Comparison of ENCODE assay signal across 21 cellular contexts in genomic region chr1:160747717-160748116, GRCh38. TPM values are rescaled to one million over a fixed set of nuclear protein-coding genes. Genes with fewer than 3 reads are reported as not detected.
DNase-seq lines count a peak whose midpoint lies in the region; ATAC-seq and TF ChIP-seq lines count a peak whose summit lies in the region.
"Had no signal": no experiment of that assay in that cellular context is flagged by ENCODE, and none has a peak within 500 bp of the region (broad histone marks: within the 10 kb centered on the region; RNA-seq: fewer than 3 reads in every experiment).

No MANE protein-coding gene starts in this region.

- dilution Hi-C loops in mammary epithelial cell (cut with HindIII; ENCODE audit: low sequenced_read_pairs): loop anchor here (25.0 kb wide), 1 partner anchor 90 kb away; no protein-coding TSS in a partner anchor

- H3K36me3 ChIP-seq in mammary epithelial cell (ENCODE audit: insufficient read depth, low read length): no peaks in the 10 kb centered on the region

- no peak overlapping the region for H3K4me3 ChIP-seq in mammary epithelial cell (replicated peaks in 1 of 3; ENCODE audit: insufficient read depth in 1 of 3, low read depth in 2 of 3, low read length in 3 of 3)
- H3K4me3 ChIP-seq: PC-9 had no signal

- no peaks in the 10 kb centered on the region for H4K20me1 ChIP-seq in mammary epithelial cell (ENCODE audit: insufficient read depth, low read length)

- peak; percentile 57 for DNase-seq in mammary epithelial cell
- DNase-seq in MCF 10A (ENCODE audit: unreplicated experiment): no peak
- DNase-seq in activated naive CD4-positive, alpha-beta T cell treated with anti-CD3 and anti-CD28 coated beads, Interleukin-2, amount 50 U/mL, for 72 hours (ENCODE audit: low spot score in 2 of 2): no peak
- DNase-seq in effector memory CD8-positive, alpha-beta T cell: no peak
- DNase-seq in stimulated activated effector memory CD8-positive, alpha-beta T cell treated with anti-CD3 and anti-CD28 coated beads, Interleukin-12 subunit alpha, Interleukin-12 subunit beta, amount 100 ng/mL, for 72 hours (ENCODE audit: low spot score in 2 of 2): no peak
- DNase-seq in NCI-H146 (lab: John Stamatoyannopoulos, UW): no peak
- no peak for DNase-seq in omental fat pad (ENCODE audit: low spot score)
- DNase-seq: CD4-positive, alpha-beta T cell; DND-41; GDM1; GOT3; NCI-H1930; NCI-H2171; NCI-H774 had no signal

- H3K4me2 ChIP-seq in mammary epithelial cell (ENCODE audit: insufficient read depth, low read depth, low read length): no peak overlapping the region
- H3K4me2 ChIP-seq: KMS-11 had no signal

- H3K27ac ChIP-seq in mammary epithelial cell (ENCODE audit: insufficient read depth, low read depth, low read length): no peak overlapping the region
- H3K27ac ChIP-seq: KMS-11, PC-9 had no signal

- CTCF ChIA-PET in mammary epithelial cell (lab: Charles Lee; ENCODE audit: low non-redundant PET) (interaction anchor here (1.1 kb wide), 1 partner anchor 20 kb away, joined by 4 read pairs; no protein-coding TSS in a partner anchor), MCF 10A (lab: Yijun Ruan, JAX) (interaction anchor here (0.6 to 4.3 kb wide), 12 partner anchors 8 to 463 kb away, joined by 3 to 22 read pairs (median 3); partner anchors contain the start of genes KLHDC9, PEX19 and SLAMF7)

- in situ Hi-C loops in mammary epithelial cell (cut with MboI; ENCODE audit: low sequenced_read_pairs in 2 of 2): loop anchor here in 1 of 2 donors (25.0 kb wide), 1 partner anchor 215 kb away; the partner anchor contains the start of gene ITLN2

- ATAC-seq in activated naive CD4-positive, alpha-beta T cell treated with anti-CD3 and anti-CD28 coated beads, Interleukin-2, amount 50 U/mL, for 72 hours: no peak
- no peak for ATAC-seq in effector memory CD8-positive, alpha-beta T cell (replicated peaks)
- ATAC-seq in stimulated activated effector memory CD8-positive, alpha-beta T cell treated with anti-CD3 and anti-CD28 coated beads, Interleukin-12 subunit alpha, Interleukin-12 subunit beta, amount 100 ng/mL, for 72 hours: no peak
- ATAC-seq in HG03039 (IDR thresholded peaks at IDR 0.05; ENCODE audit: unreplicated experiment): no peak
- ATAC-seq in omental fat pad (ENCODE audit: low FRiP score): no peak
- ATAC-seq: HepG2 had no signal

- no peak overlapping the region for H2AFZ ChIP-seq in mammary epithelial cell (ENCODE audit: low read depth, low read length)
- H2AFZ ChIP-seq: PC-9 had no signal

- H3K4me3 Mint-ChIP-seq in MCF 10A (ENCODE audit: unreplicated experiment): no peak overlapping the region
- peak overlapping the region; percentile 38 to 88 for H3K4me3 Mint-ChIP-seq in effector memory CD8-positive, alpha-beta T cell
- H3K4me3 Mint-ChIP-seq in stimulated activated effector memory CD8-positive, alpha-beta T cell treated with anti-CD3 and anti-CD28 coated beads, Interleukin-12 subunit alpha, Interleukin-12 subunit beta, amount 100 ng/mL, for 72 hours: no peak overlapping the region
- H3K4me3 Mint-ChIP-seq: B cell; CD4-positive, alpha-beta T cell; HFFc6 had no signal

- intact Hi-C loops in mammary epithelial cell (cut with micrococcal nuclease): loop anchor here (1.0 kb wide), 1 partner anchor 88 kb away; no protein-coding TSS in a partner anchor
- intact Hi-C loops in MCF 10A (cut with micrococcal nuclease): loop anchor here (1.0 kb wide), 2 partner anchors 21 to 83 kb away; no protein-coding TSS in a partner anchor

- POLR2A ChIA-PET in MCF 10A (lab: Yijun Ruan, JAX): interaction anchor here (0.7 to 1.8 kb wide), 4 partner anchors 9 to 968 kb away, joined by 3 to 10 read pairs (median 4); no protein-coding TSS in a partner anchor

- H3K4me1 Mint-ChIP-seq in MCF 10A (ENCODE audit: insufficient read depth, unreplicated experiment): peaks cover 12% of the 10 kb centered on the region
- peaks cover 74 to 90% of the 10 kb centered on the region in 2 donors for H3K4me1 Mint-ChIP-seq in effector memory CD8-positive, alpha-beta T cell (ENCODE audit: low read depth in 2 of 2)
- H3K4me1 Mint-ChIP-seq in stimulated activated effector memory CD8-positive, alpha-beta T cell treated with anti-CD3 and anti-CD28 coated beads, Interleukin-12 subunit alpha, Interleukin-12 subunit beta, amount 100 ng/mL, for 72 hours: peaks cover 93% of the 10 kb centered on the region

- peaks cover 16% of the 10 kb centered on the region for H3K4me1 ChIP-seq in mammary epithelial cell (ENCODE audit: insufficient read depth, low read length)

- H3K9ac ChIP-seq in mammary epithelial cell (ENCODE audit: insufficient read depth, low read length): no peak overlapping the region
- H3K9ac ChIP-seq: KMS-11 had no signal

- no TSS peak for BruUV-seq in mammary epithelial cell (replicated peaks; lab: Mats Ljungman, UMichigan)
- no TSS peak for BruUV-seq in MCF 10A (replicated peaks; lab: Mats Ljungman, UMichigan)

- H3K27me3 ChIP-seq in mammary epithelial cell (ENCODE audit: insufficient read depth, low read length): no peaks in the 10 kb centered on the region

- no peaks in the 10 kb centered on the region for H3K79me2 ChIP-seq in mammary epithelial cell (ENCODE audit: insufficient read depth, low read length)

- H3K27ac Mint-ChIP-seq in MCF 10A (ENCODE audit: low read depth, unreplicated experiment): no peak overlapping the region
- H3K27ac Mint-ChIP-seq in activated naive CD4-positive, alpha-beta T cell treated with anti-CD3 and anti-CD28 coated beads, Interleukin-2, amount 50 U/mL, for 72 hours: peak overlapping the region; percentile 3 to 48
- peak overlapping the region; percentile 79 to 98 for H3K27ac Mint-ChIP-seq in effector memory CD8-positive, alpha-beta T cell
- peak overlapping the region; percentile 35 for H3K27ac Mint-ChIP-seq in stimulated activated effector memory CD8-positive, alpha-beta T cell treated with anti-CD3 and anti-CD28 coated beads, Interleukin-12 subunit alpha, Interleukin-12 subunit beta, amount 100 ng/mL, for 72 hours
- H3K27ac Mint-ChIP-seq: B cell; CD4-positive, alpha-beta T cell; HFFc6 had no signal

- no peaks in the 10 kb centered on the region for H3K27me3 Mint-ChIP-seq in MCF 10A (ENCODE audit: insufficient read depth, unreplicated experiment)
- H3K27me3 Mint-ChIP-seq in effector memory CD8-positive, alpha-beta T cell: no peaks in the 10 kb centered on the region
- H3K27me3 Mint-ChIP-seq: B cell; CD4-positive, alpha-beta T cell had no signal

- H3K36me3 Mint-ChIP-seq in MCF 10A (ENCODE audit: insufficient read depth, unreplicated experiment): peaks cover 11% of the 10 kb centered on the region
- peaks cover 48 to 66% of the 10 kb centered on the region in 2 donors for H3K36me3 Mint-ChIP-seq in activated naive CD4-positive, alpha-beta T cell treated with anti-CD3 and anti-CD28 coated beads, Interleukin-2, amount 50 U/mL, for 72 hours
- H3K36me3 Mint-ChIP-seq in effector memory CD8-positive, alpha-beta T cell (ENCODE audit: insufficient read depth): peaks cover 55% of the 10 kb centered on the region
- H3K36me3 Mint-ChIP-seq in stimulated activated effector memory CD8-positive, alpha-beta T cell treated with anti-CD3 and anti-CD28 coated beads, Interleukin-12 subunit alpha, Interleukin-12 subunit beta, amount 100 ng/mL, for 72 hours: peaks cover 68% of the 10 kb centered on the region

- no peaks in the 10 kb centered on the region for H3K9me3 ChIP-seq in mammary epithelial cell (replicated peaks; ENCODE audit: insufficient read depth, low read length)

- TF ChIP-seq CTCF in mammary epithelial cell (conservative IDR thresholded peaks at IDR 0.05 in 1 of 2, IDR thresholded peaks at IDR 0.05 in 1 of 2; ENCODE audit: extremely low read depth in 1 of 2, insufficient read depth in 1 of 2, low read depth in 1 of 2, low read length in 2 of 2) (no peak), MCF 10A (IDR thresholded peaks at IDR 0.05; ENCODE audit: unreplicated experiment) (no peak), omental fat pad (IDR thresholded peaks at IDR 0.05) (no peak)

- H3K9me3 Mint-ChIP-seq in MCF 10A (ENCODE audit: unreplicated experiment): no peaks in the 10 kb centered on the region
- peaks cover 0 to 10% of the 10 kb centered on the region in 2 donors for H3K9me3 Mint-ChIP-seq in activated naive CD4-positive, alpha-beta T cell treated with anti-CD3 and anti-CD28 coated beads, Interleukin-2, amount 50 U/mL, for 72 hours
- no peaks in the 10 kb centered on the region for H3K9me3 Mint-ChIP-seq in effector memory CD8-positive, alpha-beta T cell
- no peaks in the 10 kb centered on the region for H3K9me3 Mint-ChIP-seq in stimulated activated effector memory CD8-positive, alpha-beta T cell treated with anti-CD3 and anti-CD28 coated beads, Interleukin-12 subunit alpha, Interleukin-12 subunit beta, amount 100 ng/mL, for 72 hours
- H3K9me3 Mint-ChIP-seq: CD4-positive, alpha-beta T cell; HFFc6 had no signal

RNA-seq across cellular contexts. Expression of gene SLAMF7, which starts 8.7 kb away (rescaled TPM):
- total RNA-seq in mammary epithelial cell: 1 to 10 TPM in 1 of 2 donors, under 1 TPM in 1; 0.17 to 7.2 TPM
- polyA plus RNA-seq in mammary epithelial cell: 3.0 TPM
- polyA minus RNA-seq in mammary epithelial cell: not detected
- total RNA-seq in MCF 10A (2022): 8.6 and 26.3 TPM in 2 replicates
- total RNA-seq in activated naive CD4-positive, alpha-beta T cell treated with anti-CD3 and anti-CD28 coated beads, Interleukin-2, amount 50 U/mL, for 72 hours: 100 to 1,000 TPM in 1 of 2 donors, 10 to 100 TPM in 1; 70.9 to 112 TPM
- 1 to 10 TPM; 1.1 to 3.2 (median 1.7) TPM for total RNA-seq in omental fat pad
- total RNA-seq: HepG2, HFFc6, NCI-H460 had no signal
- polyA plus RNA-seq: HepG2 had no signal

RNA-seq across cellular contexts. Expression of gene CD48, which starts 36.1 kb away (rescaled TPM):
- total RNA-seq in mammary epithelial cell (not detected), MCF 10A (2022) (not detected in 2 replicates), omental fat pad (10 to 100 TPM in 1 of 4 donors, 1 to 10 TPM in 3; 5.2 to 21.0 (median 8.0) TPM)
- not detected for polyA plus RNA-seq in mammary epithelial cell
- polyA minus RNA-seq in mammary epithelial cell: not detected
- total RNA-seq in activated naive CD4-positive, alpha-beta T cell treated with anti-CD3 and anti-CD28 coated beads, Interleukin-2, amount 50 U/mL, for 72 hours: 100 to 1,000 TPM; 231 to 236 TPM
- total RNA-seq: HepG2, HFFc6, NCI-H460, PC-9 had no signal
- polyA plus RNA-seq: HepG2 had no signal

RNA-seq across cellular contexts. Expression of gene LY9, which starts 48.3 kb away (rescaled TPM):
- total RNA-seq in mammary epithelial cell (not detected), MCF 10A (2022) (not detected in 2 replicates), omental fat pad (1 to 10 TPM in 3 of 4 donors, under 1 TPM in 1; 0.95 to 3.2 (median 1.4) TPM)
- polyA plus RNA-seq in mammary epithelial cell: not detected
- polyA minus RNA-seq in mammary epithelial cell: not detected
- 1 to 10 TPM; 5.2 to 9.7 TPM for total RNA-seq in activated naive CD4-positive, alpha-beta T cell treated with anti-CD3 and anti-CD28 coated beads, Interleukin-2, amount 50 U/mL, for 72 hours
- total RNA-seq: HepG2, HFFc6, NCI-H460 had no signal
- polyA plus RNA-seq: HepG2 had no signal

Comparison
In these comparisons a context has a peak if more than half of its experiments do, and no peak if none do; other contexts are left out.
1. H3K4me3 Mint-ChIP-seq: peak in effector memory CD8-positive, alpha-beta T cell (2 of 2); none in MCF 10A (single experiment) and stimulated activated effector memory CD8-positive, alpha-beta T cell treated with anti-CD3 and anti-CD28 coated beads, Interleukin-12 subunit alpha, Interleukin-12 subunit beta, amount 100 ng/mL, for 72 hours (single experiment).
2. RNA of gene CD48, which starts 36.1 kb away (total RNA-seq): 231 to 236 TPM in activated naive CD4-positive, alpha-beta T cell treated with anti-CD3 and anti-CD28 coated beads, Interleukin-2, amount 50 U/mL, for 72 hours; 5.2 to 21.0 TPM in omental fat pad, not detected in MCF 10A and not detected in mammary epithelial cell; every median in the first group is over 10 times any median in the second.